Comparison of ENCODE assay signal across 1 cellular context in genomic region chr12:41604830-41605229, GRCh38.
TF ChIP-seq lines count a peak whose summit lies in the region.

No MANE protein-coding gene starts in this region.

TF ChIP-seq in H1, 55 proteins besides CTCF, POLR2A, EP300 and RAD21:
- TF ChIP-seq GABPA (IDR thresholded peaks at IDR 0.05; ENCODE audit: borderline replicate concordance, insufficient read depth, low read length) (no peak), TCF12 (IDR thresholded peaks at IDR 0.05; ENCODE audit: low read depth, low read length) (no peak), CBX8 (IDR thresholded peaks at IDR 0.05; ENCODE audit: borderline replicate concordance, low read depth, low read length) (no peak), JUN (IDR thresholded peaks at IDR 0.05; ENCODE audit: low read depth, low read length) (no peak), SRF (IDR thresholded peaks at IDR 0.05; ENCODE audit: low read depth, low read length) (no peak), RFX5 (IDR thresholded peaks at IDR 0.05; ENCODE audit: borderline replicate concordance, low read depth, low read length) (no peak), SIN3A (conservative IDR thresholded peaks at IDR 0.05 in 1 of 2, IDR thresholded peaks at IDR 0.05 in 1 of 2; ENCODE audit: low read depth in 1 of 2, low read length in 2 of 2) (no peak), CREB1 (IDR thresholded peaks at IDR 0.05) (no peak), TEAD4 (IDR thresholded peaks at IDR 0.05; ENCODE audit: low read depth, low read length) (no peak), HDAC6 (IDR thresholded peaks at IDR 0.05; ENCODE audit: low read depth, low read length) (no peak), CEBPB (IDR thresholded peaks at IDR 0.05; ENCODE audit: low read depth, low read length) (no peak)
